In the genomic region with DNA sequence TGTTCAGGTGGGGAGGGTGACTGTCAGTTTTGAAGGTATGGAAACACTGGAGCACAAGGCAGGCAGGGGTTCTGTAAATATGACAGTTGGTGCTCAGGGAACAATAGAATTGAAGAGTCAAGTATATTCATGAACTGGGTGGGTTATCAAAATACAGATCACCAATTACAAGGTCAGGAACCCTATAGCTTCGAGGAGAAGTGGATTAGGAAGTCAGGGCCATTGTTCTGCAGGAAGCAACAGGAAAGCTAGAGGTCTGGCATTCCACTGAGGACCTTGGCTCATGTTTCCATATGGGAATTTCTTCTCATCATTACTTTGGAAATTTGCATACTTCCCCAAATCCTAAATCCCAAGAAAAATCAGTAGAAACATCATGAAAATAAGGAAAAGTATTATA, we compare ENCODE assay signal across 20 cellular contexts.
"Had no signal": no experiment of that assay in that cellular context is flagged by ENCODE, and none has a peak within 500 bp of the region (broad histone marks: within the 10 kb centered on the region; RNA-seq: fewer than 3 reads in every experiment).

No MANE protein-coding gene starts in this region.

- H3K9me3 Mint-ChIP-seq: activated CD4-positive, alpha-beta memory T cell treated with anti-CD3 and anti-CD28 coated beads for 36 hours; activated CD4-positive, alpha-beta T cell treated with anti-CD3 and anti-CD28 coated beads, Interleukin-2, amount 10 ng/mL, durations not matched to agents 7 days and 5 days; activated naive CD4-positive, alpha-beta T cell treated with anti-CD3 and anti-CD28 coated beads for 36 hours; activated T-helper 17 cell treated with anti-CD3 and anti-CD28 coated beads, Interleukin-2, amount 50 U/mL, for 72 hours; brain had no signal

- DNase-seq: activated CD4-positive, alpha-beta memory T cell treated with anti-CD3 and anti-CD28 coated beads for 36 hours; activated CD4-positive, alpha-beta T cell treated with anti-CD3 and anti-CD28 coated beads, Interleukin-2, amount 10 ng/mL, durations not matched to agents 7 days and 5 days; activated CD4-positive, CD25-positive, alpha-beta regulatory T cell; activated CD8-positive, alpha-beta memory T cell treated with anti-CD3 and anti-CD28 coated beads for 24 hours; activated gamma-delta T cell; activated naive CD4-positive, alpha-beta T cell treated with anti-CD3 and anti-CD28 coated beads for 36 hours; activated T-cell treated with anti-CD3 and anti-CD28 coated beads, Interleukin-2, amount 50 U/mL, for 48 hours; MG63; NCI-H1105; NCI-H1436; NCI-H1694 treated with DMSO at 0.1 percent for 48 hours; NCI-H2029 treated with DMSO at 0.1 percent for 48 hours; NCI-H446; NCI-H82; SIG-M5; T-helper 17 cell; T-helper 9 cell had no signal

- H3K27me3 Mint-ChIP-seq: activated CD4-positive, alpha-beta memory T cell treated with anti-CD3 and anti-CD28 coated beads for 36 hours; activated T-helper 17 cell treated with anti-CD3 and anti-CD28 coated beads, Interleukin-2, amount 50 U/mL, for 72 hours had no signal

- H3K36me3 Mint-ChIP-seq: activated CD4-positive, alpha-beta memory T cell treated with anti-CD3 and anti-CD28 coated beads for 36 hours; activated naive CD8-positive, alpha-beta T cell; brain had no signal

- ATAC-seq: activated T-helper 17 cell treated with anti-CD3 and anti-CD28 coated beads, Interleukin-2, amount 50 U/mL, for 72 hours; T-helper 17 cell had no signal

- H3K27ac Mint-ChIP-seq: activated CD4-positive, alpha-beta memory T cell treated with anti-CD3 and anti-CD28 coated beads for 36 hours; activated CD4-positive, alpha-beta T cell treated with anti-CD3 and anti-CD28 coated beads, Interleukin-2, amount 10 ng/mL, durations not matched to agents 7 days and 5 days; activated naive CD4-positive, alpha-beta T cell treated with anti-CD3 and anti-CD28 coated beads for 36 hours; activated naive CD8-positive, alpha-beta T cell; activated T-helper 17 cell treated with anti-CD3 and anti-CD28 coated beads, Interleukin-2, amount 50 U/mL, for 72 hours; T-helper 17 cell had no signal

- H3K4me1 Mint-ChIP-seq: activated T-helper 17 cell treated with anti-CD3 and anti-CD28 coated beads, Interleukin-2, amount 50 U/mL, for 72 hours; brain; T-helper 17 cell had no signal

- H3K4me3 Mint-ChIP-seq: activated CD4-positive, alpha-beta memory T cell treated with anti-CD3 and anti-CD28 coated beads for 36 hours; activated CD4-positive, alpha-beta T cell treated with anti-CD3 and anti-CD28 coated beads, Interleukin-2, amount 10 ng/mL, durations not matched to agents 7 days and 5 days; activated naive CD4-positive, alpha-beta T cell treated with anti-CD3 and anti-CD28 coated beads for 36 hours; activated naive CD8-positive, alpha-beta T cell; activated T-helper 17 cell treated with anti-CD3 and anti-CD28 coated beads, Interleukin-2, amount 50 U/mL, for 72 hours; brain; T-helper 17 cell had no signal
